Comparison of ENCODE assay signal across 2 cellular contexts in the genomic region with DNA sequence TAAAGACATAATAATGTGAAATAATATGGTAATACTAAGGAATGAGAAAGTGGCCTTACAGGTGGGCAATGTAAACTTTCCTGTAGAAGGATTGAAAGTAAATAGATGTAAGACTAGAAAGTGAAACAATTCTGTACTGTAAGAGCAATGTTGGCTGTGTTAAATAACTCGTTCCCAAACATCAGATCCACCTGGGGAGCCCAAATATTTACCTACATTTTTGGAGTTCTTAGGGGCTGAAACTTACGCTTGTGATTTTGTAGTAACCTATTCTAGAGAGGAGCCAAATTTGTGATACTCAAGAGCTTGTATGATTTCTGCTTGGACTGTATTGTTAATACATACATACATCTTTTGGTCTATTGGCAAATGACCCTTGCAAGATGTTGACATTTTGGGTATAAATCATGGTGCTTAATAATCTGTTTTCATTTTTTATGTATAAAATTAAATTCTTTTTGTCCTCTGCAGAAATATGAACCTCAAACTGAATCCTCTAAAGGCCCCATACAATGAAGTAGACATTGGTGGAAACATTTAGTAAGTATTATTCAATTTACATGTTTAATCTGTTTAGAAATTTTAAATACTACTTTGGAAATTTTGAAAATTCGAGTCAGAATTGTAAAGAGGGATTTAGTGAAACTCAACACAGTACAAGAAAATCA.
TF ChIP-seq lines count a peak whose summit lies in the region.

No MANE protein-coding gene starts in this region.

TF ChIP-seq in A549, 52 proteins besides CTCF, POLR2A, EP300 and RAD21 (continued from another document):
- TF ChIP-seq, protein P1, sequence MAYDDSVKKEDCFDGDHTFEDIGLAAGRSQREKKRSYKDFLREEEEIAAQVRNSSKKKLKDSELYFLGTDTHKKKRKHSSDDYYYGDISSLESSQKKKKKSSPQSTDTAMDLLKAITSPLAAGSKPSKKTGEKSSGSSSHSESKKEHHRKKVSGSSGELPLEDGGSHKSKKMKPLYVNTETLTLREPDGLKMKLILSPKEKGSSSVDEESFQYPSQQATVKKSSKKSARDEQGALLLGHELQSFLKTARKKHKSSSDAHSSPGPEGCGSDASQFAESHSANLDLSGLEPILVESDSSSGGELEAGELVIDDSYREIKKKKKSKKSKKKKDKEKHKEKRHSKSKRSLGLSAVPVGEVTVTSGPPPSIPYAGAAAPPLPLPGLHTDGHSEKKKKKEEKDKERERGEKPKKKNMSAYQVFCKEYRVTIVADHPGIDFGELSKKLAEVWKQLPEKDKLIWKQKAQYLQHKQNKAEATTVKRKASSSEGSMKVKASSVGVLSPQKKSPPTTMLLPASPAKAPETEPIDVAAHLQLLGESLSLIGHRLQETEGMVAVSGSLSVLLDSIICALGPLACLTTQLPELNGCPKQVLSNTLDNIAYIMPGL (CRISPR knock-in tag; IDR thresholded peaks at IDR 0.05; ENCODE audit: borderline replicate concordance) = peak; percentile 15; the same call in 1 of the 2 replicates

TF ChIP-seq in GM12878, 131 proteins besides CTCF, POLR2A, EP300 and RAD21 (continued from another document):
- TF ChIP-seq, protein P2, sequence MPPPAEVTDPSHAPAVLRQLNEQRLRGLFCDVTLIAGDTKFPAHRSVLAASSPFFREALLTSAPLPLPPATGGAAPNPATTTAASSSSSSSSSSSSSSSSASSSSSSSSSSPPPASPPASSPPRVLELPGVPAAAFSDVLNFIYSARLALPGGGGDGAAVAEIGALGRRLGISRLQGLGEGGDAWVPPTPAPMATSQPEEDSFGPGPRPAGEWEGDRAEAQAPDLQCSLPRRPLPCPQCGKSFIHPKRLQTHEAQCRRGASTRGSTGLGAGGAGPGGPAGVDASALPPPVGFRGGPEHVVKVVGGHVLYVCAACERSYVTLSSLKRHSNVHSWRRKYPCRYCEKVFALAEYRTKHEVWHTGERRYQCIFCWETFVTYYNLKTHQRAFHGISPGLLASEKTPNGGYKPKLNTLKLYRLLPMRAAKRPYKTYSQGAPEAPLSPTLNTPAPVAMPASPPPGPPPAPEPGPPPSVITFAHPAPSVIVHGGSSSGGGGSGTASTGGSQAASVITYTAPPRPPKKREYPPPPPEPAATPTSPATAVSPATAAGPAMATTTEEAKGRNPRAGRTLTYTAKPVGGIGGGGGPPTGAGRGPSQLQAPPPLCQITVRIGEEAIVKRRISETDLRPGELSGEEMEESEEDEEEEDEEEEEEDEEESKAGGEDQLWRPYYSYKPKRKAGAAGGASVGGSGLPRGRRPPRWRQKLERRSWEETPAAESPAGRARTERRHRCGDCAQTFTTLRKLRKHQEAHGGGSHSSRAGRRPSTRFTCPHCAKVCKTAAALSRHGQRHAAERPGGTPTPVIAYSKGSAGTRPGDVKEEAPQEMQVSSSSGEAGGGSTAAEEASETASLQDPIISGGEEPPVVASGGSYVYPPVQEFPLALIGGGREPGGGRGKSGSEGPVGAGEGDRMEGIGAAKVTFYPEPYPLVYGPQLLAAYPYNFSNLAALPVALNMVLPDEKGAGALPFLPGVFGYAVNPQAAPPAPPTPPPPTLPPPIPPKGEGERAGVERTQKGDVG (CRISPR knock-in tag; IDR thresholded peaks at IDR 0.05) = no peak
- TF ChIP-seq, protein P3, sequence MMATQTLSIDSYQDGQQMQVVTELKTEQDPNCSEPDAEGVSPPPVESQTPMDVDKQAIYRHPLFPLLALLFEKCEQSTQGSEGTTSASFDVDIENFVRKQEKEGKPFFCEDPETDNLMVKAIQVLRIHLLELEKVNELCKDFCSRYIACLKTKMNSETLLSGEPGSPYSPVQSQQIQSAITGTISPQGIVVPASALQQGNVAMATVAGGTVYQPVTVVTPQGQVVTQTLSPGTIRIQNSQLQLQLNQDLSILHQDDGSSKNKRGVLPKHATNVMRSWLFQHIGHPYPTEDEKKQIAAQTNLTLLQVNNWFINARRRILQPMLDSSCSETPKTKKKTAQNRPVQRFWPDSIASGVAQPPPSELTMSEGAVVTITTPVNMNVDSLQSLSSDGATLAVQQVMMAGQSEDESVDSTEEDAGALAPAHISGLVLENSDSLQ (IDR thresholded peaks at IDR 0.05) = no peak
- TF ChIP-seq MEF2B (IDR thresholded peaks at IDR 0.05; ENCODE audit: partially characterized antibody, poor library complexity, severe bottlenecking) = no peak
- TF ChIP-seq CREM (IDR thresholded peaks at IDR 0.05; ENCODE audit: low read depth) = no peak
- no peak for TF ChIP-seq SMC3 (IDR thresholded peaks at IDR 0.05; ENCODE audit: borderline replicate concordance, low read length)
- TF ChIP-seq ZZZ3 (IDR thresholded peaks at IDR 0.05; ENCODE audit: control insufficient read depth, insufficient read length, low read depth) = no peak
- no peak for TF ChIP-seq POU2F2 (IDR thresholded peaks at IDR 0.05; ENCODE audit: borderline replicate concordance, low read depth, low read length)
- TF ChIP-seq SREBF2 (IDR thresholded peaks at IDR 0.05; ENCODE audit: low read length) = no peak
- no peak for TF ChIP-seq RBBP5 (conservative IDR thresholded peaks at IDR 0.05)
- TF ChIP-seq JUNB (IDR thresholded peaks at IDR 0.05) = no peak
